14 cellular contexts compared by ENCODE assay signal in genomic region chr6:130138909-130139242, GRCh38.
DNase-seq lines count a peak whose midpoint lies in the region; ATAC-seq, FAIRE-seq and TF ChIP-seq lines count a peak whose summit lies in the region.
"Had no signal": no experiment of that assay in that cellular context is flagged by ENCODE, and none has a peak within 500 bp of the region (broad histone marks: within the 10 kb centered on the region; RNA-seq: fewer than 3 reads in every experiment).

No MANE protein-coding gene starts in this region.

- FAIRE-seq in GM12878 (lab: Jason Lieb, UNC) = no peak
- FAIRE-seq: H54 had no signal

- ATAC-seq in activated CD4-positive, alpha-beta T cell treated with anti-CD3 and anti-CD28 coated beads for 36 hours = peak; percentile 40
- ATAC-seq in GM21447 (IDR thresholded peaks at IDR 0.05; ENCODE audit: unreplicated experiment) (peak; percentile 24), HG03342 (IDR thresholded peaks at IDR 0.05; ENCODE audit: unreplicated experiment) (peak; percentile 25), GM12878 (peak; percentile 36), GM18858 (IDR thresholded peaks at IDR 0.05; ENCODE audit: unreplicated experiment) (no peak)
- ATAC-seq: gastrocnemius medialis had no signal

- BruUV-seq in GM12878 (replicated peaks; lab: Mats Ljungman, UMichigan) (no TSS peak), OCI-LY7 (replicated peaks; lab: Mats Ljungman, UMichigan) (no TSS peak)

- intact Hi-C loops in activated CD4-positive, alpha-beta T cell treated with anti-CD3 and anti-CD28 coated beads for 36 hours (cut with DNase I, micrococcal nuclease) = loop anchor here in 1 of 2 experiments (2.0 to 5.0 kb wide), 2 partner anchors 48 to 84 kb away; partner anchors contain the start of gene SAMD3
- intact Hi-C loops in GM12878 (cut with micrococcal nuclease; ENCODE audit: unreplicated experiment) (no loop called here), OCI-LY7 (cut with micrococcal nuclease; ENCODE audit: unreplicated experiment) (no loop called here)

- peaks cover 39% of the 10 kb centered on the region for H3K36me3 Mint-ChIP-seq in activated CD4-positive, alpha-beta T cell treated with anti-CD3 and anti-CD28 coated beads for 36 hours (ENCODE audit: low read depth)

- in situ Hi-C loops in GM12878 (cut with MboI) (no loop called here), GM13977 (cut with MboI; ENCODE audit: low pct_unique_long_range_greater_than_20kb, low sequenced_read_pairs, unreplicated experiment) (no loop called here)

- no peak for TF ChIP-seq CTCF in GM12878 (IDR thresholded peaks at IDR 0.05 in 2 of 3, conservative IDR thresholded peaks at IDR 0.05 in 1 of 3; ENCODE audit: control insufficient read depth in 2 of 3, extremely low read depth in 1 of 3, insufficient read depth in 1 of 3, low read depth in 3 of 3, low read length in 3 of 3)
- TF ChIP-seq CTCF in GM13977 (IDR thresholded peaks at IDR 0.05; ENCODE audit: extremely low read depth, insufficient read depth, missing control alignments) = no peak
- no peak for TF ChIP-seq CTCF in OCI-LY7 (conservative IDR thresholded peaks at IDR 0.05; ENCODE audit: low read length)

- peaks cover 59% of the 10 kb centered on the region for H3K4me1 Mint-ChIP-seq in activated CD4-positive, alpha-beta T cell treated with anti-CD3 and anti-CD28 coated beads for 36 hours

- no peak overlapping the region for H3K9ac ChIP-seq in GM12878 (ENCODE audit: control insufficient read depth, insufficient read depth, low read length)

- H3K36me3 ChIP-seq in GM12878 (ENCODE audit: control insufficient read depth in 2 of 2, insufficient read depth in 2 of 2, low read length in 1 of 2) (no peaks in the 10 kb centered on the region), OCI-LY7 (ENCODE audit: insufficient read depth, low read length) (no peaks in the 10 kb centered on the region)
- H3K36me3 ChIP-seq: gastrocnemius medialis had no signal

- no peak for TF ChIP-seq POLR2A in GM12878 (IDR thresholded peaks at IDR 0.05; ENCODE audit: low read depth, low read length)

- peak overlapping the region; percentile 56 for H3K4me3 Mint-ChIP-seq in activated CD4-positive, alpha-beta T cell treated with anti-CD3 and anti-CD28 coated beads for 36 hours

- H4K20me1 ChIP-seq in GM12878 (ENCODE audit: control insufficient read depth, insufficient read depth) (no peaks in the 10 kb centered on the region), OCI-LY7 (ENCODE audit: insufficient read depth, low read length) (no peaks in the 10 kb centered on the region)

- peak overlapping the region; percentile 72 for H3K27ac Mint-ChIP-seq in activated CD4-positive, alpha-beta T cell treated with anti-CD3 and anti-CD28 coated beads for 36 hours

- WGBS in GM12878 (ENCODE audit: insufficient coverage, insufficient replicate concordance, low lambda C conversion rate, missing lambda C conversion rate) = 56% methylated on average over 3 of the region's 3 CpGs

- H3K4me3 ChIP-seq in GM12878 (no peak overlapping the region), OCI-LY7 (ENCODE audit: low read depth, low read length, poor library complexity, severe bottlenecking) (no peak overlapping the region)
- H3K4me3 ChIP-seq: gastrocnemius medialis had no signal

- no peaks in the 10 kb centered on the region for H3K9me3 Mint-ChIP-seq in activated CD4-positive, alpha-beta T cell treated with anti-CD3 and anti-CD28 coated beads for 36 hours (ENCODE audit: low read depth)

- H3K9me3 ChIP-seq in GM12878 (replicated peaks; ENCODE audit: control insufficient read depth, insufficient read depth, low read length) = no peaks in the 10 kb centered on the region; the same call in 2 of the 3 replicates
- H3K9me3 ChIP-seq in OCI-LY7 (ENCODE audit: low read length) = no peaks in the 10 kb centered on the region
- H3K9me3 ChIP-seq: gastrocnemius medialis had no signal

- POLR2A ChIA-PET in activated CD4-positive, alpha-beta T cell treated with anti-CD3 and anti-CD28 coated beads for 36 hours (lab: Charles Lee) = no interaction called here
- POLR2A ChIA-PET in GM12878 (lab: Charles Lee) = no interaction called here
- POLR2A ChIA-PET in OCI-LY7 (lab: Charles Lee) = interaction anchor here (0.9 to 1.4 kb wide), 2 partner anchors 9 to 20 kb away, joined by 3 read pairs; no protein-coding TSS in a partner anchor

- H3K27me3 ChIP-seq in GM12878 (replicated peaks in 1 of 2; ENCODE audit: control insufficient read depth in 2 of 2, insufficient read depth in 2 of 2, low read length in 1 of 2) = no peaks in the 10 kb centered on the region
- H3K27me3 ChIP-seq: gastrocnemius medialis had no signal

- H3K4me1 ChIP-seq in GM12878 (ENCODE audit: control insufficient read depth, insufficient read depth, low read length) = peaks cover 11% of the 10 kb centered on the region; the same call in 1 of the 2 replicates
- no peaks in the 10 kb centered on the region for H3K4me1 ChIP-seq in OCI-LY7 (ENCODE audit: insufficient read depth, low read length, poor library complexity, severe bottlenecking)
- H3K4me1 ChIP-seq: gastrocnemius medialis had no signal

- H3K79me2 ChIP-seq in GM12878 (ENCODE audit: control insufficient read depth, insufficient read depth, low read length) (no peaks in the 10 kb centered on the region), OCI-LY7 (ENCODE audit: insufficient read depth, low read depth, low read length) (no peaks in the 10 kb centered on the region)

- no peak overlapping the region for H2AFZ ChIP-seq in GM12878 (ENCODE audit: control insufficient read depth, low read depth, low read length)
- H2AFZ ChIP-seq in OCI-LY7 (ENCODE audit: low read length) = no peak overlapping the region

- H3K27me3 Mint-ChIP-seq in activated CD4-positive, alpha-beta T cell treated with anti-CD3 and anti-CD28 coated beads for 36 hours = no peaks in the 10 kb centered on the region

- no peaks in the 10 kb centered on the region for H3K9me2 ChIP-seq in OCI-LY7 (ENCODE audit: insufficient read depth, low read length)

- TF ChIP-seq RAD21 in GM12878 (IDR thresholded peaks at IDR 0.05; ENCODE audit: insufficient read depth, low read depth, low read length) = no peak

- DNase-seq in activated CD4-positive, alpha-beta T cell treated with anti-CD3 and anti-CD28 coated beads for 36 hours = no peak
- DNase-seq in activated CD4-positive, alpha-beta T cell treated with anti-CD3 and anti-CD28 coated beads for 48 hours = no peak
- DNase-seq in GM12878 (ENCODE audit: low read depth, low spot score) (no peak), GM13977 (ENCODE audit: low spot score) (no peak), OCI-LY7 (ENCODE audit: low spot score) (no peak)
- DNase-seq: activated CD4-positive, alpha-beta T cell treated with anti-CD3 and anti-CD28 coated beads, Interleukin-2, amount 50 U/mL, for 48 hours; effector CD8-positive, alpha-beta T cell; gastrocnemius medialis; NCI-H524 treated with DMSO at 0.1 percent for 48 hours; trophoblast cell had no signal

- TF ChIP-seq EP300 in GM12878 (IDR thresholded peaks at IDR 0.05; ENCODE audit: borderline replicate concordance in 1 of 2, control insufficient read depth in 1 of 2, low read depth in 2 of 2, low read length in 2 of 2) = no peak

- RAD21 ChIA-PET in GM12878 (lab: Charles Lee; ENCODE audit: unreplicated experiment) = interaction anchor here (0.8 kb wide), 1 partner anchor 24 kb away, joined by 3 read pairs; no protein-coding TSS in a partner anchor

- SMC1A ChIA-PET in GM12878 (lab: Charles Lee; ENCODE audit: uncharacterized antibody, unreplicated experiment) = interaction anchor here (0.6 to 1.8 kb wide), 6 partner anchors 10 to 119 kb away, joined by 3 to 5 read pairs (median 4); no protein-coding TSS in a partner anchor

- H3K27ac ChIP-seq in GM12878 (ENCODE audit: control insufficient read depth, insufficient read depth) (no peak overlapping the region), OCI-LY7 (ENCODE audit: low read depth, low read length, poor library complexity, severe bottlenecking) (no peak overlapping the region)
- H3K27ac ChIP-seq: gastrocnemius medialis had no signal

- H3K4me2 ChIP-seq in GM12878 (ENCODE audit: control insufficient read depth, insufficient read depth) (0 out of 2 replicates have a peak overlapping the region, but pooled peaks have one; percentile 12), OCI-LY7 (ENCODE audit: low read length) (no peak overlapping the region)

- CTCF ChIA-PET in activated CD4-positive, alpha-beta T cell treated with anti-CD3 and anti-CD28 coated beads for 36 hours (lab: Charles Lee) = no interaction called here
- CTCF ChIA-PET in GM12878 (lab: Yijun Ruan, JAX) = interaction anchor here (1.4 kb wide), 1 partner anchor 85 kb away, joined by 4 read pairs; no protein-coding TSS in a partner anchor
- CTCF ChIA-PET in OCI-LY7 (lab: Charles Lee; ENCODE audit: unreplicated experiment) = no interaction called here

TF ChIP-seq in GM12878, 131 proteins besides CTCF, POLR2A, EP300 and RAD21:
- no peak for TF ChIP-seq SMARCA5 (IDR thresholded peaks at IDR 0.05)
- 0 out of 4 replicates have a peak, but pooled peaks of 1 of the 2 experiments have one; percentile 0 for TF ChIP-seq IKZF2 (IDR thresholded peaks at IDR 0.05)
- no peak for TF ChIP-seq RCOR1 (conservative IDR thresholded peaks at IDR 0.05; ENCODE audit: low read depth, low read length)
- no peak for TF ChIP-seq MEF2B (IDR thresholded peaks at IDR 0.05; ENCODE audit: partially characterized antibody, poor library complexity, severe bottlenecking)
